6 cellular contexts compared by ENCODE assay signal in genomic region chr7:104217620-104218019, GRCh38.
"Had no signal": no experiment of that assay in that cellular context is flagged by ENCODE, and none has a peak within 500 bp of the region (broad histone marks: within the 10 kb centered on the region; RNA-seq: fewer than 3 reads in every experiment).

No MANE protein-coding gene starts in this region.

- H3K27ac ChIP-seq: HL-60 had no signal

- ATAC-seq: K562 had no signal

- H3K4me3 ChIP-seq: K562 had no signal

- FAIRE-seq: HTR-8/SVneo, K562 had no signal

- DNase-seq: IMR-90, KBM-7, KG1 had no signal
